1 cellular context compared by ENCODE assay signal in the genomic region with DNA sequence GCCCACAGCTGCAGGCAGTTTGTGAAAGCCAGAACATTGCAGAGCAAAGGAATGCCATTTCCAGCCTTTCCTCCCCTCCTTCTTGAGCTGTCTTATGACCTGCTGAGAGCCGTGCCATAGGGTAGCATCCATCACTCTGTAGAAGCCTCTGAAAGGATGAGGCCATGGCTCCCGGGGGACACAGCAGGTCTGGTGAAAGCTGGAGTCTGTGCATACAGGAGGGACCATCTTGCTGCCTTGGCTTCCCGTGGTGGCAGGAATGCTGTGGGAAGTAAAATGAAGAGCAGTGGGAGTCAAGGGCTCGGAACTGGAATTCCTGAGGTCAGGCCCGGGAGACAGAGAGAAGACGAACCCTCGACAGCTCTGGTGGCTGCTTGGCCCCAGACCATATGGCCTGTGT.
TF ChIP-seq lines count a peak whose summit lies in the region.

No MANE protein-coding gene starts in this region.

TF ChIP-seq in IMR-90, 13 proteins besides CTCF, POLR2A, EP300 and RAD21:
- TF ChIP-seq MAZ (IDR thresholded peaks at IDR 0.05; ENCODE audit: borderline replicate concordance, low read depth, low read length) (no peak), NFE2L2 (IDR thresholded peaks at IDR 0.05; ENCODE audit: low read depth, low read length) (no peak), SMC3 (IDR thresholded peaks at IDR 0.05; ENCODE audit: low read depth, low read length) (no peak), RCOR1 (IDR thresholded peaks at IDR 0.05; ENCODE audit: insufficient replicate concordance, low read length) (no peak), MXI1 (IDR thresholded peaks at IDR 0.05; ENCODE audit: borderline replicate concordance, low read depth, low read length) (no peak), MAFK (IDR thresholded peaks at IDR 0.05; ENCODE audit: low read depth, low read length) (no peak), BHLHE40 (IDR thresholded peaks at IDR 0.05; ENCODE audit: low read depth, low read length) (no peak), CEBPB (IDR thresholded peaks at IDR 0.05; ENCODE audit: low read depth, low read length) (no peak), CHD1 (IDR thresholded peaks at IDR 0.05; ENCODE audit: low read depth, low read length) (no peak), FOS (IDR thresholded peaks at IDR 0.05; ENCODE audit: low read depth, low read length) (no peak), RFX5 (IDR thresholded peaks at IDR 0.05; ENCODE audit: low read depth, low read length) (no peak), ELK1 (IDR thresholded peaks at IDR 0.05; ENCODE audit: borderline replicate concordance, low read depth, low read length) (no peak)
- TF ChIP-seq, protein P1, sequence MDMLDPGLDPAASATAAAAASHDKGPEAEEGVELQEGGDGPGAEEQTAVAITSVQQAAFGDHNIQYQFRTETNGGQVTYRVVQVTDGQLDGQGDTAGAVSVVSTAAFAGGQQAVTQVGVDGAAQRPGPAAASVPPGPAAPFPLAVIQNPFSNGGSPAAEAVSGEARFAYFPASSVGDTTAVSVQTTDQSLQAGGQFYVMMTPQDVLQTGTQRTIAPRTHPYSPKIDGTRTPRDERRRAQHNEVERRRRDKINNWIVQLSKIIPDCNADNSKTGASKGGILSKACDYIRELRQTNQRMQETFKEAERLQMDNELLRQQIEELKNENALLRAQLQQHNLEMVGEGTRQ (IDR thresholded peaks at IDR 0.05; ENCODE audit: low read depth, low read length): no peak
